ENCODE assay signal across 9 cellular contexts in genomic region chr19:6278051-6278450, GRCh38. TPM values are rescaled to one million over a fixed set of nuclear protein-coding genes. Genes with fewer than 3 reads are reported as not detected.
A peak's percentile ranks its signal among the peaks of the same experiment; 100 is the strongest.
DNase-seq lines count a peak whose midpoint lies in the region; ATAC-seq and TF ChIP-seq lines count a peak whose summit lies in the region.
"Had no signal": no experiment of that assay in that cellular context is flagged by ENCODE, and none has a peak within 500 bp of the region (broad histone marks: within the 10 kb centered on the region; RNA-seq: fewer than 3 reads in every experiment).

No MANE protein-coding gene starts in this region.

- DNase-seq in A673 (ENCODE audit: low spot score): no peak
- DNase-seq in HFFc6: no peak
- DNase-seq in astrocyte of the cerebellum (ENCODE audit: low read depth): no peak
- no peak for DNase-seq in naive B cell
- no peak for DNase-seq in AG20443 (ENCODE audit: low spot score)
- no peak for DNase-seq in H4 (ENCODE audit: low spot score)

- H3K4me3 ChIP-seq in A673 (ENCODE audit: low read depth, low read length, poor library complexity, severe bottlenecking) (peak overlapping the region; percentile 99), astrocyte of the cerebellum (ENCODE audit: low read depth, low read length) (peak overlapping the region; percentile 93)

- ATAC-seq in naive B cell (ENCODE audit: low read depth in 2 of 2): no peak
- ATAC-seq in HG02798 (IDR thresholded peaks at IDR 0.05; ENCODE audit: poor library complexity, unreplicated experiment): no peak
- no peak for ATAC-seq in HG03378 (IDR thresholded peaks at IDR 0.05; ENCODE audit: unreplicated experiment)

- in situ Hi-C loops in astrocyte of the cerebellum (cut with HindIII; ENCODE audit: low sequenced_read_pairs): loop anchor here (5.0 kb wide), 1 partner anchor 41 kb away; no protein-coding TSS in a partner anchor

- H3K4me3 Mint-ChIP-seq in HFFc6 (peak overlapping the region; percentile 99), naive B cell (peak overlapping the region; percentile 83 to 95 (median 90))

- peak overlapping the region; percentile 90 for H3K27ac ChIP-seq in A673 (ENCODE audit: low read depth, low read length, poor library complexity, severe bottlenecking)

- no peaks in the 10 kb centered on the region for H3K27me3 ChIP-seq in A673 (replicated peaks; ENCODE audit: insufficient read depth, low read depth, low read length, poor library complexity)

- BruUV-seq in A673 (replicated peaks; lab: Mats Ljungman, UMichigan): no TSS peak

- H3K27ac Mint-ChIP-seq in HFFc6 (peak overlapping the region; percentile 83), naive B cell (peak overlapping the region in 4 of 6 donors; percentile 12 to 97 (median 81))

- POLR2A ChIA-PET in A673 (lab: Charles Lee; ENCODE audit: low non-redundant PET): no interaction called here

- peaks cover 59% of the 10 kb centered on the region for H3K4me1 Mint-ChIP-seq in HFFc6 (ENCODE audit: low read depth)
- peaks cover 35 to 60% (median 54%) of the 10 kb centered on the region in 3 donors for H3K4me1 Mint-ChIP-seq in naive B cell

- CTCF ChIA-PET in A673 (lab: Charles Lee): no interaction called here

- peaks cover 15% of the 10 kb centered on the region for H3K36me3 Mint-ChIP-seq in HFFc6 (ENCODE audit: low read depth)
- H3K36me3 Mint-ChIP-seq in naive B cell: no peaks in the 10 kb centered on the region

- TF ChIP-seq CTCF in A673 (conservative IDR thresholded peaks at IDR 0.05; ENCODE audit: low read depth, low read length) (no peak), HFFc6 (IDR thresholded peaks at IDR 0.05) (no peak), astrocyte of the cerebellum (IDR thresholded peaks at IDR 0.05; ENCODE audit: low read depth, low read length, missing control alignments) (no peak)

- intact Hi-C loops in A673 (cut with micrococcal nuclease; ENCODE audit: unreplicated experiment): no loop called here

- H3K4me1 ChIP-seq in A673 (ENCODE audit: insufficient read depth, low read length, poor library complexity, severe bottlenecking): peaks cover 12% of the 10 kb centered on the region

- no peaks in the 10 kb centered on the region for H3K9me3 Mint-ChIP-seq in HFFc6
- H3K9me3 Mint-ChIP-seq in naive B cell: no peaks in the 10 kb centered on the region

- no peaks in the 10 kb centered on the region for H3K9me3 ChIP-seq in A673 (ENCODE audit: low read depth, low read length, poor library complexity, severe bottlenecking)

- no peaks in the 10 kb centered on the region; the same call in 1 of the 2 replicates for H3K27me3 Mint-ChIP-seq in HFFc6 (ENCODE audit: insufficient read depth)
- no peaks in the 10 kb centered on the region for H3K27me3 Mint-ChIP-seq in naive B cell

- H3K36me3 ChIP-seq in A673 (ENCODE audit: insufficient read depth, low read length, poor library complexity, severe bottlenecking): no peaks in the 10 kb centered on the region

RNA-seq across cellular contexts. Expression of gene MLLT1, which starts 1.7 kb away (rescaled TPM):
- total RNA-seq in A673 (2021): 80.1 and 88.6 TPM in 2 replicates
- 10 to 100 TPM; 54.6 to 69.4 (median 59.5) TPM for total RNA-seq in HFFc6 (2021; fragmentation: NEBNext Ultra II Directional; extraction: Animal tissue kit (Norgen Biotek cat#: 25700))
- 1 to 10 TPM in 4 of 6 donors, under 1 TPM in 2; 0.43 to 1.7 (median 1.3) TPM for polyA plus RNA-seq in naive B cell (ENCODE audit: low read depth in 6 of 6)
- 8.1 and 9.6 TPM in 2 replicates for total RNA-seq in H4 (2014; rRNA removed; shearing (Covaris generic))

RNA-seq across cellular contexts. Expression of gene ACER1, which starts 55.4 kb away (rescaled TPM):
- total RNA-seq in A673 (2021): not detected in 2 replicates
- not detected for total RNA-seq in HFFc6 (2021; fragmentation: NEBNext Ultra II Directional; extraction: Animal tissue kit (Norgen Biotek cat#: 25700))
- not detected for polyA plus RNA-seq in naive B cell (ENCODE audit: low read depth in 6 of 6)
- not detected in 2 replicates for total RNA-seq in H4 (2014; rRNA removed; shearing (Covaris generic))
- total RNA-seq: dermis microvascular lymphatic vessel endothelial cell had no signal
